ENCODE assay signal across 10 cellular contexts in genomic region chr12:96500686-96501085, GRCh38. TPM values are rescaled to one million over a fixed set of nuclear protein-coding genes. Genes with fewer than 3 reads are reported as not detected.
DNase-seq lines count a peak whose midpoint lies in the region; ATAC-seq and TF ChIP-seq lines count a peak whose summit lies in the region.
"Had no signal": no experiment of that assay in that cellular context is flagged by ENCODE, and none has a peak within 500 bp of the region (broad histone marks: within the 10 kb centered on the region; RNA-seq: fewer than 3 reads in every experiment).

No MANE protein-coding gene starts in this region.

- peak overlapping the region; percentile 88 for H3K27ac Mint-ChIP-seq in endodermal cell

- no peak for TF ChIP-seq POLR2A in stomach (IDR thresholded peaks at IDR 0.05)

- H3K4me1 Mint-ChIP-seq in activated T-cell treated with anti-CD3 and anti-CD28 coated beads, Interleukin-2, amount 50 U/mL, for 4 hours (ENCODE audit: low read depth) = peaks cover 48% of the 10 kb centered on the region
- no peaks in the 10 kb centered on the region for H3K4me1 Mint-ChIP-seq in endodermal cell

- ATAC-seq in activated T-cell treated with anti-CD3 and anti-CD28 coated beads, Interleukin-2, amount 50 U/mL, for 4 hours = no peak

- no peak overlapping the region for H3K9ac ChIP-seq in endodermal cell (ENCODE audit: extremely low read depth, low read length, poor library complexity, severe bottlenecking)

- 93 to 100% methylated on average over 1 to 3 of the region's 3 CpGs for WGBS in endodermal cell (ENCODE audit: insufficient coverage in 1 of 2, insufficient read length in 1 of 2), 2 experiments
- 24 to 39% (median 33%) methylated on average over 3 of the region's 3 CpGs for WGBS in stomach, 5 donors

- H3K4me3 ChIP-seq in endodermal cell (ENCODE audit: low read length) (no peak overlapping the region), stomach (no peak overlapping the region)

- H3K36me3 ChIP-seq in endodermal cell (ENCODE audit: control insufficient read depth, insufficient read depth, low read length) = no peaks in the 10 kb centered on the region
- H3K36me3 ChIP-seq in stomach = no peaks in the 10 kb centered on the region

- H3K27me3 ChIP-seq in endodermal cell (ENCODE audit: control insufficient read depth, insufficient read depth, low read length, poor library complexity, severe bottlenecking) (no peaks in the 10 kb centered on the region), stomach (no peaks in the 10 kb centered on the region)

- intact Hi-C loops in stomach (cut with DNase I; ENCODE audit: low total_unique reads) = no loop called here

- no peaks in the 10 kb centered on the region for H3K9me3 Mint-ChIP-seq in activated T-cell treated with anti-CD3 and anti-CD28 coated beads, Interleukin-2, amount 50 U/mL, for 4 hours
- H3K9me3 Mint-ChIP-seq in endodermal cell = peaks cover 2% of the 10 kb centered on the region

- peak overlapping the region; percentile 13 for H3K4me3 Mint-ChIP-seq in activated T-cell treated with anti-CD3 and anti-CD28 coated beads, Interleukin-2, amount 50 U/mL, for 4 hours
- no peak overlapping the region for H3K4me3 Mint-ChIP-seq in endodermal cell

- H3K27me3 Mint-ChIP-seq in activated T-cell treated with anti-CD3 and anti-CD28 coated beads, Interleukin-2, amount 50 U/mL, for 4 hours (ENCODE audit: low read depth) = no peaks in the 10 kb centered on the region
- H3K27me3 Mint-ChIP-seq in endodermal cell (ENCODE audit: insufficient read depth) = peaks cover 4% of the 10 kb centered on the region

- no peak for TF ChIP-seq CTCF in endodermal cell (conservative IDR thresholded peaks at IDR 0.05)
- no peak for TF ChIP-seq CTCF in stomach (IDR thresholded peaks at IDR 0.05)

- H3K27ac ChIP-seq in endodermal cell (ENCODE audit: low read depth, low read length) (no peak overlapping the region), stomach (peak overlapping the region in 4 of 5 donors; percentile 11 to 73 (median 50))

- H3K4me1 ChIP-seq in endodermal cell (ENCODE audit: control insufficient read depth, insufficient read depth, low read length) (no peaks in the 10 kb centered on the region), stomach (peaks cover 0 to 24% (median 7%) of the 10 kb centered on the region in 4 donors)

- TF ChIP-seq EP300 in stomach (IDR thresholded peaks at IDR 0.05) = no peak

- DNase-seq in activated T-cell treated with anti-CD3 and anti-CD28 coated beads, Interleukin-2, amount 50 U/mL, for 4 hours = no peak
- DNase-seq in activated T-cell treated with anti-CD3 and anti-CD28 coated beads for 4 hours (no peak), OCI-M1 (lab: John Stamatoyannopoulos, UW) (peak; percentile 39), endodermal cell (no peak), stomach (no peak), KG1 (lab: John Stamatoyannopoulos, UW) (no peak), SKM-1 (lab: John Stamatoyannopoulos, UW; ENCODE audit: unreplicated experiment) (no peak)
- DNase-seq in stimulated activated CD8-positive, alpha-beta memory T cell treated with anti-CD3 and anti-CD28 coated beads, Interleukin-4, amount 100 ng/mL, for 48 hours = no peak
- DNase-seq: GDM1, NCI-H1105 treated with DMSO at 0.1 percent for 48 hours had no signal

- H3K9me3 ChIP-seq in endodermal cell (ENCODE audit: control insufficient read depth, low read length) (no peaks in the 10 kb centered on the region), stomach (no peaks in the 10 kb centered on the region)

- no peaks in the 10 kb centered on the region for H3K36me3 Mint-ChIP-seq in activated T-cell treated with anti-CD3 and anti-CD28 coated beads, Interleukin-2, amount 50 U/mL, for 4 hours (ENCODE audit: insufficient read depth)
- H3K36me3 Mint-ChIP-seq in endodermal cell (ENCODE audit: low read depth) = no peaks in the 10 kb centered on the region

RNA-seq across cellular contexts. Expression of gene CFAP54, which starts 11.3 kb away (rescaled TPM):
- under 1 TPM; 0.15 to 0.32 (median 0.24) TPM for total RNA-seq in activated T-cell treated with anti-CD3 and anti-CD28 coated beads, Interleukin-2, amount 50 U/mL, for 4 hours
- total RNA-seq in endodermal cell (1 to 10 TPM; 1.5 to 1.7 TPM), stomach (10 to 100 TPM in 1 of 5 donors, 1 to 10 TPM in 3, not detected in 1; 2.6 to 36.6 (median 3.8) TPM)
- polyA plus RNA-seq in endodermal cell (2013, experiment 1 of 2) = 0.64 TPM
- 1.3 TPM for polyA plus RNA-seq in endodermal cell (2013, experiment 2 of 2)
- polyA plus RNA-seq in stomach = under 1 TPM in 2 of 3 donors, not detected in 1; 0.08 to 0.25 TPM
